In the genomic region with DNA sequence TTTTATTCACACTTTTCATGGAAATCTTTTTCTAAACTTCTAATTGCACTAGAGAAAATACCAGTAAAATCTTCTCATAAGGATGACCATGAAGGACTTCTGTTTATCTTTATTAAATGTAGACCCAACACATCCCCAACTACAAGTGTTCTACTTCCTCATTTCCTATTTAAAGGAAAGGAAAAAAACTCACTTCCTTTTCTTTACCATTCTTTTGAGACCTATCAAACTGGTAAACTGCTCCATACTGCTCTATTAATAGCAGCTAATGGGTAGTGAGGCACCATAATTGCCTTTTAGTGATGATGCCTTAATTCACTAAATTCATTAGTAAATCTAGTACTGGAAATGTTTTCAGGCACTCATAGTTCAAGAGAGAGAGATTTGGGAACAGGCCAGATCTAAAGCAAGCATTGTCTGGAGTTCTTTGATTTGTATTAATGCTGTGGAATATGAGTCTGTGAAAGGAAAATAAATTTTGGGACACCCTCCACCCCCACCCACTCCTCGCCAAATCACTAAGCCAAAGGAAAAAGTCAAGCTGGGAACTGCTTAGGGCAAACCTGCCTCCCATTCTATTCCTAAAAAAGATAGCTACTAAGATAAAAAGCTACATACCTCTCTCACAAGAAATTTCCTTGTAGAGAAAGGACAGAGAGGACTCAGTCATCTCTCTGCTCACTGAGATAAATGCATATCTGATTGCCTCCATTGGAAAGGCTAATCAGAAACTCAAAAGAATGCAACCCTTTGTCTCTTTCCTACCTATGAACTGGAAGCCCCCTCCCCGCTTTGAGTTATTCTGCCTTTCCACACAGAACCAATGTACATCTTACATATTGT, we compare ENCODE assay signal across 1 cellular context.
TF ChIP-seq lines count a peak whose summit lies in the region.

No MANE protein-coding gene starts in this region.

TF ChIP-seq in HepG2, 621 proteins besides CTCF, POLR2A, EP300 and RAD21:
- TF ChIP-seq ZMAT3 (CRISPR knock-in tag; conservative IDR thresholded peaks at IDR 0.05) (no peak), YEATS4 (CRISPR knock-in tag; IDR thresholded peaks at IDR 0.05; ENCODE audit: borderline replicate concordance) (no peak), ZNF225 (CRISPR knock-in tag; IDR thresholded peaks at IDR 0.05) (no peak), CCAR2 (optimal IDR thresholded peaks at IDR 0.05; ENCODE audit: low read depth, low read length) (no peak), ZNF569 (CRISPR knock-in tag; IDR thresholded peaks at IDR 0.05; ENCODE audit: borderline replicate concordance) (no peak), CBX2 (IDR thresholded peaks at IDR 0.05; ENCODE audit: low read depth, low read length) (no peak), CBX2 (CRISPR knock-in tag; IDR thresholded peaks at IDR 0.05; ENCODE audit: low read depth) (no peak), AKAP8 (CRISPR knock-in tag; IDR thresholded peaks at IDR 0.05) (no peak), GPBP1L1 (CRISPR knock-in tag; IDR thresholded peaks at IDR 0.05) (no peak), TSC22D2 (CRISPR knock-in tag; IDR thresholded peaks at IDR 0.05; ENCODE audit: borderline replicate concordance) (no peak), ZSCAN22 (CRISPR knock-in tag; IDR thresholded peaks at IDR 0.05) (no peak), NFYC (CRISPR knock-in tag; IDR thresholded peaks at IDR 0.05) (no peak)
- TF ChIP-seq, protein P1, sequence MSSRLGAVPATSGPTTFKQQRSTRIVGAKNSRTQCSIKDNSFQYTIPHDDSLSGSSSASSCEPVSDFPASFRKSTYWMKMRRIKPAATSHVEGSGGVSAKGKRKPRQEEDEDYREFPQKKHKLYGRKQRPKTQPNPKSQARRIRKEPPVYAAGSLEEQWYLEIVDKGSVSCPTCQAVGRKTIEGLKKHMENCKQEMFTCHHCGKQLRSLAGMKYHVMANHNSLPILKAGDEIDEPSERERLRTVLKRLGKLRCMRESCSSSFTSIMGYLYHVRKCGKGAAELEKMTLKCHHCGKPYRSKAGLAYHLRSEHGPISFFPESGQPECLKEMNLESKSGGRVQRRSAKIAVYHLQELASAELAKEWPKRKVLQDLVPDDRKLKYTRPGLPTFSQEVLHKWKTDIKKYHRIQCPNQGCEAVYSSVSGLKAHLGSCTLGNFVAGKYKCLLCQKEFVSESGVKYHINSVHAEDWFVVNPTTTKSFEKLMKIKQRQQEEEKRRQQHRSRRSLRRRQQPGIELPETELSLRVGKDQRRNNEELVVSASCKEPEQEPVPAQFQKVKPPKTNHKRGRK (CRISPR knock-in tag; IDR thresholded peaks at IDR 0.05): no peak
- TF ChIP-seq, protein P2, sequence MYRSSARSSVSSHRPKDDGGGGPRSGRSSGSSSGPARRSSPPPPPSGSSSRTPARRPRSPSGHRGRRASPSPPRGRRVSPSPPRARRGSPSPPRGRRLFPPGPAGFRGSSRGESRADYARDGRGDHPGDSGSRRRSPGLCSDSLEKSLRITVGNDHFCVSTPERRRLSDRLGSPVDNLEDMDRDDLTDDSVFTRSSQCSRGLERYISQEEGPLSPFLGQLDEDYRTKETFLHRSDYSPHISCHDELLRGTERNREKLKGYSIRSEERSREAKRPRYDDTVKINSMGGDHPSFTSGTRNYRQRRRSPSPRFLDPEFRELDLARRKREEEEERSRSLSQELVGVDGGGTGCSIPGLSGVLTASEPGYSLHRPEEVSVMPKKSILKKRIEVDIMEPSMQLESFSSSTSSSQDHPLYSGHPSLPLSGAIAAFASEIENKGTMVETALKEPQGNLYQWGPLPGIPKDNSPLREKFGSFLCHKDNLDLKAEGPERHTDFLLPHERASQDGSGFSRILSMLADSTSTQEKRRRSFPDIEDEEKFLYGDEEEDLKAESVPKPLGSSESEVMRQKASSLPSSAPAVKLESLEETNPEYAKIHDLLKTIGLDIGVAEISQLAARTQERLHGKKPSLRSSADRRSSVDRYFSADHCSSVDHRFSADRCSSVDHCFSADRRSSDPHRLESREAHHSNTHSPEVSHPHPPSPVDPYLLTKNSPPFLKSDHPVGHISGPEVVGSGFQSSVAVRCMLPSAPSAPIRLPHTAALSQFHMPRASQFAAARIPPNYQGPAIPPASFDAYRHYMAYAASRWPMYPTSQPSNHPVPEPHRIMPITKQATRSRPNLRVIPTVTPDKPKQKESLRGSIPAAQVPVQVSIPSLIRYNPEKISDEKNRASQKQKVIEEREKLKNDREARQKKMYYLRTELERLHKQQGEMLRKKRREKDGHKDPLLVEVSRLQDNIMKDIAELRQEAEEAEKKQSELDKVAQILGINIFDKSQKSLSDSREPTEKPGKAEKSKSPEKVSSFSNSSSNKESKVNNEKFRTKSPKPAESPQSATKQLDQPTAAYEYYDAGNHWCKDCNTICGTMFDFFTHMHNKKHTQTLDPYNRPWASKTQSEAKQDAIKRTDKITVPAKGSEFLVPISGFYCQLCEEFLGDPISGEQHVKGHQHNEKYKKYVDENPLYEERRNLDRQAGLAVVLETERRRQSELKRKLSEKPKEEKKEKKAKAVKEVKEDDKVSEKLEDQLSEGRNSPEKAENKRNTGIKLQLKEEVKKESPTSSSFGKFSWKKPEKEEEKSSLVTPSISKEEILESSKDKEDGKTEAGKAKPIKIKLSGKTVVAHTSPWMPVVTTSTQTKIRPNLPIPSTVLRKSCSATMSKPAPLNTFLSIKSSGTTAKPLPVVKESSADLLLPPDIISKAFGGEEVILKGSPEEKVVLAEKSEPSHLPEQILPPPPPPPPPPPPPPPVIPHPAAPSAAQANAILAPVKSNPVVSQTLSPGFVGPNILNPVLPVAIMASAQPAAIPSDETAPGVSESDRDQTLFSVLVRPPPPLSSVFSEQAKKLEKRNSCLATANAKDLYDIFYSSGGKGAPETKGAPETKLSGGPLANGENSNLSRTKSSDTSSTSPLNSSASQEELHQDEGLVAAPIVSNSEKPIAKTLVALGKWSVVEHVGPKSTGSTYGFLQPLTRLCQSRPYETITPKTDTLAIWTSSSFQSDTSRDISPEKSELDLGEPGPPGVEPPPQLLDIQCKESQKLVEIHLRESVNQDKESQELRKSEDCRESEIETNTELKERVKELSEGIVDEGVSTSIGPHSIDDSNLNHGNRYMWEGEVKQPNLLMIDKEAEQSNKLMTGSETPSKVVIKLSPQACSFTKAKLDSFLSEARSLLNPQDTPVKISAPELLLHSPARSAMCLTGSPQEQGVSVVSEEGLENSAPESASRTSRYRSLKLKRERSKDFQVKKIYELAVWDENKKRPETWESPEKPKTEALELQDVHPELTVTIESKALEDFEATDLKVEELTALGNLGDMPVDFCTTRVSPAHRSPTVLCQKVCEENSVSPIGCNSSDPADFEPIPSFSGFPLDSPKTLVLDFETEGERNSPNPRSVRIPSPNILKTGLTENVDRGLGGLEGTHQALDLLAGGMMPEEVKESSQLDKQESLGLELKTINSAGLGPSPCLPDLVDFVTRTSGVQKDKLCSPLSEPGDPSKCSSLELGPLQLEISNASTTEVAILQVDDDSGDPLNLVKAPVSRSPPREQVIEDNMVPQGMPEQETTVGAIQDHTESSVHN (CRISPR knock-in tag; IDR thresholded peaks at IDR 0.05): no peak
- TF ChIP-seq, protein P3, sequence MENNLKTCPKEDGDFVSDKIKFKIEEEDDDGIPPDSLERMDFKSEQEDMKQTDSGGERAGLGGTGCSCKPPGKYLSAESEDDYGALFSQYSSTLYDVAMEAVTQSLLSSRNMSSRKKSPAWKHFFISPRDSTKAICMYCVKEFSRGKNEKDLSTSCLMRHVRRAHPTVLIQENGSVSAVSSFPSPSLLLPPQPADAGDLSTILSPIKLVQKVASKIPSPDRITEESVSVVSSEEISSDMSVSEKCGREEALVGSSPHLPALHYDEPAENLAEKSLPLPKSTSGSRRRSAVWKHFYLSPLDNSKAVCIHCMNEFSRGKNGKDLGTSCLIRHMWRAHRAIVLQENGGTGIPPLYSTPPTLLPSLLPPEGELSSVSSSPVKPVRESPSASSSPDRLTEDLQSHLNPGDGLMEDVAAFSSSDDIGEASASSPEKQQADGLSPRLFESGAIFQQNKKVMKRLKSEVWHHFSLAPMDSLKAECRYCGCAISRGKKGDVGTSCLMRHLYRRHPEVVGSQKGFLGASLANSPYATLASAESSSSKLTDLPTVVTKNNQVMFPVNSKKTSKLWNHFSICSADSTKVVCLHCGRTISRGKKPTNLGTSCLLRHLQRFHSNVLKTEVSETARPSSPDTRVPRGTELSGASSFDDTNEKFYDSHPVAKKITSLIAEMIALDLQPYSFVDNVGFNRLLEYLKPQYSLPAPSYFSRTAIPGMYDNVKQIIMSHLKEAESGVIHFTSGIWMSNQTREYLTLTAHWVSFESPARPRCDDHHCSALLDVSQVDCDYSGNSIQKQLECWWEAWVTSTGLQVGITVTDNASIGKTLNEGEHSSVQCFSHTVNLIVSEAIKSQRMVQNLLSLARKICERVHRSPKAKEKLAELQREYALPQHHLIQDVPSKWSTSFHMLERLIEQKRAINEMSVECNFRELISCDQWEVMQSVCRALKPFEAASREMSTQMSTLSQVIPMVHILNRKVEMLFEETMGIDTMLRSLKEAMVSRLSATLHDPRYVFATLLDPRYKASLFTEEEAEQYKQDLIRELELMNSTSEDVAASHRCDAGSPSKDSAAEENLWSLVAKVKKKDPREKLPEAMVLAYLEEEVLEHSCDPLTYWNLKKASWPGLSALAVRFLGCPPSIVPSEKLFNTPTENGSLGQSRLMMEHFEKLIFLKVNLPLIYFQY (CRISPR knock-in tag; IDR thresholded peaks at IDR 0.05; ENCODE audit: borderline replicate concordance): no peak
